ENCODE assay signal across 9 cellular contexts in genomic region chr19:2722541-2723344, GRCh38. TPM values are rescaled to one million over a fixed set of nuclear protein-coding genes. Genes with fewer than 3 reads are reported as not detected.
A peak's percentile ranks its signal among the peaks of the same experiment; 100 is the strongest.
DNase-seq lines count a peak whose midpoint lies in the region; ATAC-seq and TF ChIP-seq lines count a peak whose summit lies in the region.
"Had no signal": no experiment of that assay in that cellular context is flagged by ENCODE, and none has a peak within 500 bp of the region (broad histone marks: within the 10 kb centered on the region; RNA-seq: fewer than 3 reads in every experiment).

No MANE protein-coding gene starts in this region.

- H3K9me3 ChIP-seq in lung (ENCODE audit: control insufficient read depth in 2 of 2, insufficient read depth in 1 of 2, low read length in 1 of 2), result no peaks in the 10 kb centered on the region
- H3K9me3 ChIP-seq in vagina, result no peaks in the 10 kb centered on the region

- intact Hi-C loops in vagina (cut with DNase I), result no loop called here

- peak overlapping the region in 1 of 2 donors; percentile 82 for H3K27ac ChIP-seq in lung (ENCODE audit: low read depth in 1 of 2, low read length in 1 of 2)
- H3K27ac ChIP-seq in vagina, result peak overlapping the region; percentile 45

- 48 to 69% methylated on average over 28 of the region's 28 CpGs for WGBS in lung, 2 donors

- H3K36me3 ChIP-seq in lung (ENCODE audit: control insufficient read depth in 2 of 2, insufficient read depth in 2 of 2, low read length in 2 of 2), result no peaks in the 10 kb centered on the region
- no peaks in the 10 kb centered on the region for H3K36me3 ChIP-seq in vagina

- TF ChIP-seq CTCF in cardiac fibroblast (IDR thresholded peaks at IDR 0.05; ENCODE audit: low read depth, low read length) (no peak), lung (IDR thresholded peaks at IDR 0.05; ENCODE audit: control extremely low read depth, extremely low read depth) (no peak), vagina (IDR thresholded peaks at IDR 0.05) (no peak)

- peaks cover 4 to 12% of the 10 kb centered on the region in 2 donors for H3K4me1 ChIP-seq in lung (ENCODE audit: control insufficient read depth in 2 of 2, insufficient read depth in 2 of 2, low read length in 2 of 2)
- peaks cover 45% of the 10 kb centered on the region for H3K4me1 ChIP-seq in vagina

- TF ChIP-seq POLR2A in vagina (IDR thresholded peaks at IDR 0.05), result no peak

- no peaks in the 10 kb centered on the region for H3K27me3 ChIP-seq in lung (ENCODE audit: control insufficient read depth, insufficient read depth)
- H3K27me3 ChIP-seq in vagina, result no peaks in the 10 kb centered on the region

- DNase-seq in SKM-1 treated with dmso at 0.1 percent for 144 hours (lab: John Stamatoyannopoulos, UW; ENCODE audit: unreplicated experiment) (peak; percentile 19), SKM-1 (lab: John Stamatoyannopoulos, UW; ENCODE audit: unreplicated experiment) (no peak), cardiac fibroblast (ENCODE audit: low read depth in 2 of 2) (peak; percentile 76 to 84), lung (ENCODE audit: low spot score) (no peak), vagina (ENCODE audit: extremely low spot score in 2 of 2) (no peak), NCI-H2107 treated with DMSO at 0.1 percent for 48 hours (lab: John Stamatoyannopoulos, UW; ENCODE audit: unreplicated experiment) (no peak)
- DNase-seq in activated T-cell treated with anti-CD3 and anti-CD28 coated beads, Interleukin-2, amount 50 U/mL, for 1 hour, result no peak
- DNase-seq: CD4-positive, CD25-positive, alpha-beta regulatory T cell had no signal

- H3K4me3 ChIP-seq in cardiac fibroblast (replicated peaks in 1 of 2; ENCODE audit: low read depth in 2 of 2, low read length in 2 of 2), result no peak overlapping the region
- H3K4me3 ChIP-seq in lung, result no peak overlapping the region
- peak overlapping the region in 1 of 2 donors; percentile 0 for H3K4me3 ChIP-seq in vagina

- peak; percentile 36 for ATAC-seq in lung (ENCODE audit: insufficient read depth, low FRiP score)
- no peak for ATAC-seq in HG03469 (IDR thresholded peaks at IDR 0.05; ENCODE audit: unreplicated experiment)

RNA-seq across cellular contexts. Expression of gene DIRAS1, which starts 1.6 kb away (rescaled TPM):
- 1 to 10 TPM in 1 of 2 donors, under 1 TPM in 1; 0.37 to 1.2 TPM for total RNA-seq in lung
- under 1 TPM; 0.42 to 0.73 TPM for polyA plus RNA-seq in lung
- 2.0 TPM for total RNA-seq in vagina
- total RNA-seq: CD4-positive, CD25-positive, alpha-beta regulatory T cell had no signal
- polyA plus RNA-seq: CD4-positive, CD25-positive, alpha-beta regulatory T cell had no signal

RNA-seq across cellular contexts. Expression of gene SLC39A3, which starts 17.1 kb away (rescaled TPM):
- 10 to 100 TPM; 17.7 to 37.0 TPM for total RNA-seq in lung
- 10 to 100 TPM; 47.1 to 51.2 TPM for polyA plus RNA-seq in lung
- total RNA-seq in vagina, result 27.7 TPM

RNA-seq across cellular contexts. Expression of gene GNG7, which starts 20.2 kb away (rescaled TPM):
- total RNA-seq in lung (1 to 10 TPM; 2.4 to 4.5 TPM), vagina (2.0 TPM)
- polyA plus RNA-seq in lung, result 1 to 10 TPM; 1.6 to 3.1 TPM

Comparison
In these comparisons a context has a peak if more than half of its experiments do, and no peak if none do; other contexts are left out.
1. DNase-seq: peak in SKM-1 treated with dmso at 0.1 percent for 144 hours (single experiment) and cardiac fibroblast (2 of 2); none in SKM-1 (single experiment), lung (single experiment), vagina (0 of 2), activated T-cell treated with anti-CD3 and anti-CD28 coated beads, Interleukin-2, amount 50 U/mL, for 1 hour (single experiment) and NCI-H2107 treated with DMSO at 0.1 percent for 48 hours (single experiment).